Comparison of ENCODE assay signal across 8 cellular contexts in genomic region chr20:45095753-45096371, GRCh38. TPM values are rescaled to one million over a fixed set of nuclear protein-coding genes. Genes with fewer than 3 reads are reported as not detected.
DNase-seq lines count a peak whose midpoint lies in the region; ATAC-seq and TF ChIP-seq lines count a peak whose summit lies in the region.

No MANE protein-coding gene starts in this region.

- no peak overlapping the region for H3K4me3 ChIP-seq in A673 (ENCODE audit: low read depth, low read length, poor library complexity, severe bottlenecking)

- peaks cover 12% of the 10 kb centered on the region for H3K4me1 Mint-ChIP-seq in activated CD4-positive, alpha-beta T cell treated with anti-CD3 and anti-CD28 coated beads, Interleukin-2, amount 10 ng/mL, durations not matched to agents 7 days and 5 days
- H3K4me1 Mint-ChIP-seq in stimulated activated naive B cell treated with anti-CD40 and anti-IgM and Interleukin-4, amounts not matched to agents 10 μg/mL and 1 μg/mL and 100 μg/mL, for 72 hours, result peaks cover 12 to 28% of the 10 kb centered on the region in 2 donors

- H3K36me3 Mint-ChIP-seq in activated CD4-positive, alpha-beta T cell treated with anti-CD3 and anti-CD28 coated beads, Interleukin-2, amount 10 ng/mL, durations not matched to agents 7 days and 5 days (ENCODE audit: low read depth), result no peaks in the 10 kb centered on the region
- H3K36me3 Mint-ChIP-seq in stimulated activated naive B cell treated with anti-CD40 and anti-IgM and Interleukin-4, amounts not matched to agents 10 μg/mL and 1 μg/mL and 100 μg/mL, for 72 hours, result peaks cover 6 to 26% of the 10 kb centered on the region in 2 donors

- no peaks in the 10 kb centered on the region for H3K4me1 ChIP-seq in A673 (ENCODE audit: insufficient read depth, low read length, poor library complexity, severe bottlenecking)

- H3K9me3 ChIP-seq in A673 (ENCODE audit: low read depth, low read length, poor library complexity, severe bottlenecking), result no peaks in the 10 kb centered on the region

- intact Hi-C loops in A673 (cut with micrococcal nuclease; ENCODE audit: unreplicated experiment), result loop anchor here (1.0 kb wide), 1 partner anchor 52 kb away; no protein-coding TSS in a partner anchor

- TF ChIP-seq CTCF in A673 (conservative IDR thresholded peaks at IDR 0.05; ENCODE audit: low read depth, low read length) (peak; percentile 78), GM12874 (IDR thresholded peaks at IDR 0.05; ENCODE audit: insufficient read depth, low read depth, low read length) (peak; percentile 75)

- H3K27ac ChIP-seq in A673 (ENCODE audit: low read depth, low read length, poor library complexity, severe bottlenecking), result no peak overlapping the region

- H3K36me3 ChIP-seq in A673 (ENCODE audit: insufficient read depth, low read length, poor library complexity, severe bottlenecking), result no peaks in the 10 kb centered on the region

- POLR2A ChIA-PET in A673 (lab: Charles Lee; ENCODE audit: low non-redundant PET), result no interaction called here
- POLR2A ChIA-PET in activated CD4-positive, alpha-beta T cell treated with anti-CD3 and anti-CD28 coated beads, Interleukin-2, amount 10 ng/mL, durations not matched to agents 7 days and 5 days (lab: Charles Lee), result interaction anchor here (0.8 kb wide), 1 partner anchor 52 kb away, joined by 3 read pairs; no protein-coding TSS in a partner anchor

- BruUV-seq in A673 (replicated peaks; lab: Mats Ljungman, UMichigan), result no TSS peak

- H3K27me3 Mint-ChIP-seq in activated CD4-positive, alpha-beta T cell treated with anti-CD3 and anti-CD28 coated beads, Interleukin-2, amount 10 ng/mL, durations not matched to agents 7 days and 5 days, result peaks cover 32% of the 10 kb centered on the region
- H3K27me3 Mint-ChIP-seq in stimulated activated naive B cell treated with anti-CD40 and anti-IgM and Interleukin-4, amounts not matched to agents 10 μg/mL and 1 μg/mL and 100 μg/mL, for 72 hours, result peaks cover 29 to 44% of the 10 kb centered on the region in 2 donors

- H3K4me3 Mint-ChIP-seq in activated CD4-positive, alpha-beta T cell treated with anti-CD3 and anti-CD28 coated beads, Interleukin-2, amount 10 ng/mL, durations not matched to agents 7 days and 5 days, result no peak overlapping the region
- H3K4me3 Mint-ChIP-seq in stimulated activated naive B cell treated with anti-CD40 and anti-IgM and Interleukin-4, amounts not matched to agents 10 μg/mL and 1 μg/mL and 100 μg/mL, for 72 hours, result no peak overlapping the region

- ATAC-seq in stimulated activated naive B cell treated with anti-CD40 and anti-IgM and Interleukin-4, amounts not matched to agents 10 μg/mL and 1 μg/mL and 100 μg/mL, for 72 hours (replicated peaks), result peak; percentile 54 to 59
- no peak for ATAC-seq in HG02973 (IDR thresholded peaks at IDR 0.05; ENCODE audit: unreplicated experiment)

- no peaks in the 10 kb centered on the region for H3K27me3 ChIP-seq in A673 (replicated peaks; ENCODE audit: insufficient read depth, low read depth, low read length, poor library complexity)

- DNase-seq in A673 (ENCODE audit: low spot score) (peak; percentile 72), NCI-H446 treated with DMSO at 0.1 percent for 48 hours (lab: John Stamatoyannopoulos, UW) (peak; percentile 27), dermis microvascular lymphatic vessel endothelial cell (ENCODE audit: low read depth in 2 of 2) (peak; percentile 37 to 61), medulla oblongata (ENCODE audit: extremely low spot score) (peak; percentile 84)
- DNase-seq in activated CD4-positive, alpha-beta T cell treated with anti-CD3 and anti-CD28 coated beads, Interleukin-2, amount 10 ng/mL, durations not matched to agents 7 days and 5 days, result peak; percentile 73
- DNase-seq in stimulated activated naive B cell treated with anti-CD40 and anti-IgM and Interleukin-4, amounts not matched to agents 10 μg/mL and 1 μg/mL and 100 μg/mL, for 72 hours, result peak; percentile 32

- no peak overlapping the region for H3K27ac Mint-ChIP-seq in activated CD4-positive, alpha-beta T cell treated with anti-CD3 and anti-CD28 coated beads, Interleukin-2, amount 10 ng/mL, durations not matched to agents 7 days and 5 days
- H3K27ac Mint-ChIP-seq in stimulated activated naive B cell treated with anti-CD40 and anti-IgM and Interleukin-4, amounts not matched to agents 10 μg/mL and 1 μg/mL and 100 μg/mL, for 72 hours, result no peak overlapping the region

- CTCF ChIA-PET in A673 (lab: Charles Lee), result interaction anchor here (0.6 to 2.2 kb wide), 8 partner anchors 9 to 349 kb away, joined by 3 to 22 read pairs (median 7); no protein-coding TSS in a partner anchor
- CTCF ChIA-PET in activated CD4-positive, alpha-beta T cell treated with anti-CD3 and anti-CD28 coated beads, Interleukin-2, amount 10 ng/mL, durations not matched to agents 7 days and 5 days (lab: Charles Lee), result interaction anchor here (0.6 to 3.4 kb wide), 19 partner anchors 10 to 675 kb away, joined by 3 to 18 read pairs (median 4); no protein-coding TSS in a partner anchor

- no peaks in the 10 kb centered on the region for H3K9me3 Mint-ChIP-seq in activated CD4-positive, alpha-beta T cell treated with anti-CD3 and anti-CD28 coated beads, Interleukin-2, amount 10 ng/mL, durations not matched to agents 7 days and 5 days
- H3K9me3 Mint-ChIP-seq in stimulated activated naive B cell treated with anti-CD40 and anti-IgM and Interleukin-4, amounts not matched to agents 10 μg/mL and 1 μg/mL and 100 μg/mL, for 72 hours, result no peaks in the 10 kb centered on the region

RNA-seq across cellular contexts. Expression of gene KCNS1, which starts 5.1 kb away (rescaled TPM):
- total RNA-seq in A673 (2021) (not detected in 2 replicates), dermis microvascular lymphatic vessel endothelial cell (under 0.01 and 0.25 TPM in 2 replicates)
- not detected for total RNA-seq in activated CD4-positive, alpha-beta T cell treated with anti-CD3 and anti-CD28 coated beads, Interleukin-2, amount 10 ng/mL, durations not matched to agents 7 days and 5 days

RNA-seq across cellular contexts. Expression of gene WFDC5, which starts 19.1 kb away (rescaled TPM):
- total RNA-seq in A673 (2021) (not detected in 2 replicates), dermis microvascular lymphatic vessel endothelial cell (not detected in 2 replicates)
- total RNA-seq in activated CD4-positive, alpha-beta T cell treated with anti-CD3 and anti-CD28 coated beads, Interleukin-2, amount 10 ng/mL, durations not matched to agents 7 days and 5 days, result not detected

RNA-seq across cellular contexts. Expression of gene WFDC12, which starts 28.4 kb away (rescaled TPM):
- not detected in 2 replicates for total RNA-seq in A673 (2021)
- not detected for total RNA-seq in activated CD4-positive, alpha-beta T cell treated with anti-CD3 and anti-CD28 coated beads, Interleukin-2, amount 10 ng/mL, durations not matched to agents 7 days and 5 days
- not detected in 2 replicates for total RNA-seq in dermis microvascular lymphatic vessel endothelial cell

Comparison
In these comparisons a context has a peak if more than half of its experiments do, and no peak if none do; other contexts are left out.
1. DNase-seq: peak in every context shown above with its lines; median percentile 84 in medulla oblongata; 73 in activated CD4-positive, alpha-beta T cell treated with anti-CD3 and anti-CD28 coated beads, Interleukin-2, amount 10 ng/mL, durations not matched to agents 7 days and 5 days; 72 in A673; 49 in dermis microvascular lymphatic vessel endothelial cell; 32 in stimulated activated naive B cell treated with anti-CD40 and anti-IgM and Interleukin-4, amounts not matched to agents 10 μg/mL and 1 μg/mL and 100 μg/mL, for 72 hours; 27 in NCI-H446 treated with DMSO at 0.1 percent for 48 hours.